ENCODE assay signal across 9 cellular contexts in the genomic region with DNA sequence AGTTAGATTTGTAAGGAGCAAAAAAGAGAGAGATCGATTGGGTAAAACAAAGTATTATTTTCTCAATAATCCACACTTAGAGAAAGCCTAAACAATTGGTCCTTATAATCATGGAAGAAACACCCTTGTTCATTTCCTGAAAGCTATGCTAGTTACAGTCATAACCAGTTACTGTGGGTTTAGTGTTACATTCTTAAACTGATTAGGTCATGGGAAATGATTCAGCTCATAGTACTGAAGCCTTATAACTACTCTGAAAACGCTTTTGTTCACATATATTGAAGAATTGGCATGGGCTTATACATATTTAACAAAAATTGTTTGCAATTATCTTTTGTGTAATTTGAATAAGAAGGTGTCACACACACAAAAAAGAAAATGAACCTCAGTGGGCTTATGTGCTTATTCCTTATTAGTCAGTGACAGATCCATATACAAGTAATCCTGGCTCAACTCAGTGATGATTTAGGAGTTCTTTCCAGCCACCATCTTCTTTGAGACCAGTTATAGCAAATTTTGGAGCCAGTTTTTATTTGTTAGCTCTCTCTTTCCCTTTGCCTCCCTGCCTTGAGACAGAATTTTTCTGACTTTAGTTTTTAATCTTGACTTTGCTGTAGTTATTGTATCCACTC.
DNase-seq lines count a peak whose midpoint lies in the region; ATAC-seq, FAIRE-seq and TF ChIP-seq lines count a peak whose summit lies in the region.
"Had no signal": no experiment of that assay in that cellular context is flagged by ENCODE, and none has a peak within 500 bp of the region (broad histone marks: within the 10 kb centered on the region; RNA-seq: fewer than 3 reads in every experiment).

No MANE protein-coding gene starts in this region.

- no peaks in the 10 kb centered on the region for H3K9me3 ChIP-seq in astrocyte (ENCODE audit: insufficient read depth, low read depth, low read length)

- ATAC-seq in activated CD4-positive, alpha-beta T cell treated with anti-CD3 and anti-CD28 coated beads for 36 hours, result peak; percentile 100
- ATAC-seq in HG03196 (IDR thresholded peaks at IDR 0.05; ENCODE audit: unreplicated experiment), result peak; percentile 86
- ATAC-seq in HG03457 (IDR thresholded peaks at IDR 0.05; ENCODE audit: unreplicated experiment), result no peak

- H3K27ac Mint-ChIP-seq in activated CD4-positive, alpha-beta T cell treated with anti-CD3 and anti-CD28 coated beads for 36 hours, result peak overlapping the region; percentile 42
- H3K27ac Mint-ChIP-seq in astrocyte (ENCODE audit: unreplicated experiment), result peak overlapping the region; percentile 99
- H3K27ac Mint-ChIP-seq in osteocyte (ENCODE audit: unreplicated experiment), result peak overlapping the region; percentile 69
- H3K27ac Mint-ChIP-seq: activated B cell treated with CpG ODN at 0.5 μM for 24 hours had no signal

- TF ChIP-seq CTCF in astrocyte (IDR thresholded peaks at IDR 0.05; ENCODE audit: insufficient read depth, low read depth, low read length) (no peak), osteocyte (IDR thresholded peaks at IDR 0.05) (no peak)

- H2AFZ ChIP-seq in astrocyte (ENCODE audit: low read depth, low read length), result peak overlapping the region; percentile 38

- no peaks in the 10 kb centered on the region for H3K27me3 ChIP-seq in astrocyte (ENCODE audit: insufficient read depth, low read length)

- H3K36me3 Mint-ChIP-seq in activated CD4-positive, alpha-beta T cell treated with anti-CD3 and anti-CD28 coated beads for 36 hours (ENCODE audit: low read depth), result no peaks in the 10 kb centered on the region
- H3K36me3 Mint-ChIP-seq in astrocyte (ENCODE audit: low read depth, unreplicated experiment) (no peaks in the 10 kb centered on the region), osteocyte (ENCODE audit: unreplicated experiment) (peaks cover 3% of the 10 kb centered on the region)

- H3K79me2 ChIP-seq in astrocyte (ENCODE audit: insufficient read depth, low read length), result no peaks in the 10 kb centered on the region

- no peak overlapping the region for H3K4me3 Mint-ChIP-seq in activated CD4-positive, alpha-beta T cell treated with anti-CD3 and anti-CD28 coated beads for 36 hours
- H3K4me3 Mint-ChIP-seq in astrocyte (ENCODE audit: unreplicated experiment), result no peak overlapping the region
- H3K4me3 Mint-ChIP-seq in osteocyte (ENCODE audit: unreplicated experiment), result no peak overlapping the region
- H3K4me3 Mint-ChIP-seq: activated B cell treated with CpG ODN at 0.5 μM for 24 hours had no signal

- H3K9ac ChIP-seq in astrocyte (ENCODE audit: low read length), result peak overlapping the region; percentile 64

- intact Hi-C loops in activated CD4-positive, alpha-beta T cell treated with anti-CD3 and anti-CD28 coated beads for 36 hours (cut with DNase I, micrococcal nuclease), result loop anchor here (1.0 to 5.0 kb wide), 8 partner anchors 51 to 357 kb away; a partner anchor contains a TSS

- H3K9me3 Mint-ChIP-seq in activated CD4-positive, alpha-beta T cell treated with anti-CD3 and anti-CD28 coated beads for 36 hours (ENCODE audit: low read depth), result peaks cover 4% of the 10 kb centered on the region
- H3K9me3 Mint-ChIP-seq in astrocyte (ENCODE audit: unreplicated experiment) (peaks cover 2% of the 10 kb centered on the region), osteocyte (ENCODE audit: unreplicated experiment) (peaks cover 4% of the 10 kb centered on the region)
- H3K9me3 Mint-ChIP-seq: activated B cell treated with CpG ODN at 0.5 μM for 24 hours had no signal

- CTCF ChIA-PET in activated CD4-positive, alpha-beta T cell treated with anti-CD3 and anti-CD28 coated beads for 36 hours (lab: Charles Lee), result interaction anchor here (0.9 to 3.7 kb wide), 10 partner anchors 8 to 519 kb away, joined by 3 to 21 read pairs (median 3); no protein-coding TSS in a partner anchor

- peaks cover 20% of the 10 kb centered on the region for H3K4me1 ChIP-seq in astrocyte (ENCODE audit: insufficient read depth, low read length)

- no peak overlapping the region for H3K4me3 ChIP-seq in astrocyte (ENCODE audit: insufficient read depth, low read depth, low read length)

- peak overlapping the region; percentile 59 for H3K4me2 ChIP-seq in astrocyte (ENCODE audit: low read length)

- no peaks in the 10 kb centered on the region for H3K36me3 ChIP-seq in astrocyte (ENCODE audit: insufficient read depth, low read length)

- peaks cover 21% of the 10 kb centered on the region for H3K4me1 Mint-ChIP-seq in activated CD4-positive, alpha-beta T cell treated with anti-CD3 and anti-CD28 coated beads for 36 hours
- H3K4me1 Mint-ChIP-seq in astrocyte (ENCODE audit: low read depth, unreplicated experiment) (peaks cover 38% of the 10 kb centered on the region), osteocyte (ENCODE audit: unreplicated experiment) (peaks cover 29% of the 10 kb centered on the region)
- H3K4me1 Mint-ChIP-seq: activated B cell treated with CpG ODN at 0.5 μM for 24 hours had no signal

- peak overlapping the region; percentile 92 for H3K27ac ChIP-seq in astrocyte (ENCODE audit: low read depth, low read length)

- no peaks in the 10 kb centered on the region for H4K20me1 ChIP-seq in astrocyte (ENCODE audit: insufficient read depth, low read length)

- no peak for DNase-seq in activated CD4-positive, alpha-beta T cell treated with anti-CD3 and anti-CD28 coated beads for 36 hours
- no peak for DNase-seq in activated CD4-positive, alpha-beta T cell treated with anti-CD3 and anti-CD28 coated beads, Interleukin-2, amount 50 U/mL, for 1 hour
- DNase-seq in astrocyte (ENCODE audit: low read depth) (peak; percentile 96), osteocyte (ENCODE audit: extremely low spot score, unreplicated experiment) (no peak), retina (no peak), SHP77 treated with DMSO at 0.1 percent for 48 hours (lab: John Stamatoyannopoulos, UW) (no peak)
- DNase-seq: activated B cell treated with CpG ODN at 0.5 μM for 24 hours had no signal

- peaks cover 10% of the 10 kb centered on the region for H3K27me3 Mint-ChIP-seq in activated CD4-positive, alpha-beta T cell treated with anti-CD3 and anti-CD28 coated beads for 36 hours
- H3K27me3 Mint-ChIP-seq in astrocyte (ENCODE audit: low read depth, unreplicated experiment) (no peaks in the 10 kb centered on the region), osteocyte (ENCODE audit: unreplicated experiment) (peaks cover 1% of the 10 kb centered on the region)
- H3K27me3 Mint-ChIP-seq: activated B cell treated with CpG ODN at 0.5 μM for 24 hours had no signal

- POLR2A ChIA-PET in activated CD4-positive, alpha-beta T cell treated with anti-CD3 and anti-CD28 coated beads for 36 hours (lab: Charles Lee), result no interaction called here

- peak; percentile 99 for FAIRE-seq in astrocyte (lab: Jason Lieb, UNC)

Comparison
In these comparisons a context has a peak if more than half of its experiments do, and no peak if none do; other contexts are left out.
1. H3K27ac Mint-ChIP-seq: peak in every context shown above with its lines; median percentile 99 in astrocyte; 69 in osteocyte; 42 in activated CD4-positive, alpha-beta T cell treated with anti-CD3 and anti-CD28 coated beads for 36 hours.